19 cellular contexts compared by ENCODE assay signal in the genomic region with DNA sequence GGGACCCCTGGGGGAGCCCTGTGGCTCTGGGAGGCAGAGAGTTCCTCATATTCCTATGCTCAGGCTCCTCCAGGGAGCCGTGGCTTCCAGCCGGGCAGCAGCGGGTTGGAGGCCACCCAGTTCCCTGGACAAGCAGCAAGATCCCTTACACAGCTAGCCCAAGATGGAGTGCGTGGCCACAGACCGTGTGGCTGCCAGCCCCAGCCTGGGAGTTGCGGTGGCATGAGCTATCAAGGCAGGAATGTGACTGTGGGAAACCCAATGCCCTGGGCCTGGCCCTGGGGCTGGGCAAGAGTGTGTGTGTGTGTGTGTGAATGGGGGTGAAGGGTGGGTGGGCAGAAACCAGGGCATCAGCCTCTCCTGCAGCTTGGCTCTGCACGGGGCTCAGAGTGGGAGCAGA.
"Had no signal": no experiment of that assay in that cellular context is flagged by ENCODE, and none has a peak within 500 bp of the region (broad histone marks: within the 10 kb centered on the region; RNA-seq: fewer than 3 reads in every experiment).

No MANE protein-coding gene starts in this region.

- H3K4me1 ChIP-seq: prostate gland, right lobe of liver had no signal

- H3K36me3 ChIP-seq: prostate gland, right lobe of liver had no signal

- H3K4me3 Mint-ChIP-seq: activated CD4-positive, alpha-beta T cell treated with anti-CD3 and anti-CD28 coated beads, Interleukin-2, amount 10 ng/mL, durations not matched to agents 7 days and 5 days; activated naive CD4-positive, alpha-beta T cell treated with anti-CD3 and anti-CD28 coated beads, Interleukin-2, amount 50 U/mL, for 24 hours; brain; central memory CD8-positive, alpha-beta T cell; naive thymus-derived CD4-positive, alpha-beta T cell; stimulated activated memory B cell treated with anti-CD40 and anti-IgM and Interleukin-4, amounts not matched to agents 10 μg/mL and 1 μg/mL and 100 μg/mL, for 72 hours had no signal

- H3K36me3 Mint-ChIP-seq: activated naive CD4-positive, alpha-beta T cell treated with anti-CD3 and anti-CD28 coated beads, Interleukin-2, amount 50 U/mL, for 24 hours; brain; naive thymus-derived CD4-positive, alpha-beta T cell; stimulated activated memory B cell treated with anti-CD40 and anti-IgM and Interleukin-4, amounts not matched to agents 10 μg/mL and 1 μg/mL and 100 μg/mL, for 72 hours had no signal

- H3K27ac Mint-ChIP-seq: activated CD4-positive, alpha-beta T cell treated with anti-CD3 and anti-CD28 coated beads, Interleukin-2, amount 10 ng/mL, durations not matched to agents 7 days and 5 days; activated naive CD4-positive, alpha-beta T cell treated with anti-CD3 and anti-CD28 coated beads, Interleukin-2, amount 50 U/mL, for 24 hours; brain; naive thymus-derived CD4-positive, alpha-beta T cell; stimulated activated memory B cell treated with anti-CD40 and anti-IgM and Interleukin-4, amounts not matched to agents 10 μg/mL and 1 μg/mL and 100 μg/mL, for 72 hours had no signal

- H3K9me3 ChIP-seq: prostate gland, right lobe of liver, spleen had no signal

- H3K4me3 ChIP-seq: prostate gland, right lobe of liver, spleen had no signal

- H3K27me3 Mint-ChIP-seq: activated CD4-positive, alpha-beta T cell treated with anti-CD3 and anti-CD28 coated beads, Interleukin-2, amount 10 ng/mL, durations not matched to agents 7 days and 5 days; activated naive CD4-positive, alpha-beta T cell treated with anti-CD3 and anti-CD28 coated beads, Interleukin-2, amount 50 U/mL, for 24 hours; brain; naive thymus-derived CD4-positive, alpha-beta T cell had no signal

- H3K27me3 ChIP-seq: right lobe of liver, spleen had no signal

- H3K27ac ChIP-seq: prostate gland, right lobe of liver, spleen had no signal

- DNase-seq: activated CD4-positive, alpha-beta T cell treated with anti-CD3 and anti-CD28 coated beads, Interleukin-2, amount 10 ng/mL, durations not matched to agents 7 days and 5 days; activated CD4-positive, CD25-positive, alpha-beta regulatory T cell; activated CD8-positive, alpha-beta memory T cell treated with anti-CD3 and anti-CD28 coated beads for 24 hours; activated effector memory CD4-positive, alpha-beta T cell treated with Interleukin-2 at 50 U/mL for 16 hours; activated T-cell treated with anti-CD3 and anti-CD28 coated beads for 4 hours; cortex of kidney; effector CD8-positive, alpha-beta T cell; hypothalamus; kidney glomerular epithelial cell; midbrain; naive thymus-derived CD4-positive, alpha-beta T cell; right lobe of liver; spleen; stimulated activated CD4-positive, alpha-beta T cell treated with anti-CD3 and anti-CD28 coated beads, Interleukin-1b, Interleukin-23, amount 100 ng/mL, for 48 hours had no signal

- ATAC-seq: naive thymus-derived CD4-positive, alpha-beta T cell; right lobe of liver; stimulated activated memory B cell treated with anti-CD40 and anti-IgM and Interleukin-4, amounts not matched to agents 10 μg/mL and 1 μg/mL and 100 μg/mL, for 72 hours had no signal

- H3K9me3 Mint-ChIP-seq: activated CD4-positive, alpha-beta T cell treated with anti-CD3 and anti-CD28 coated beads, Interleukin-2, amount 10 ng/mL, durations not matched to agents 7 days and 5 days; activated naive CD4-positive, alpha-beta T cell treated with anti-CD3 and anti-CD28 coated beads, Interleukin-2, amount 50 U/mL, for 24 hours; central memory CD8-positive, alpha-beta T cell; naive thymus-derived CD4-positive, alpha-beta T cell; stimulated activated memory B cell treated with anti-CD40 and anti-IgM and Interleukin-4, amounts not matched to agents 10 μg/mL and 1 μg/mL and 100 μg/mL, for 72 hours had no signal

- H3K4me1 Mint-ChIP-seq: activated CD4-positive, alpha-beta T cell treated with anti-CD3 and anti-CD28 coated beads, Interleukin-2, amount 10 ng/mL, durations not matched to agents 7 days and 5 days; activated naive CD4-positive, alpha-beta T cell treated with anti-CD3 and anti-CD28 coated beads, Interleukin-2, amount 50 U/mL, for 24 hours; central memory CD8-positive, alpha-beta T cell; naive thymus-derived CD4-positive, alpha-beta T cell; stimulated activated memory B cell treated with anti-CD40 and anti-IgM and Interleukin-4, amounts not matched to agents 10 μg/mL and 1 μg/mL and 100 μg/mL, for 72 hours had no signal
